In genomic region chr10:987906-988666, GRCh38 we compare ENCODE assay signal across 1 cellular context.
TF ChIP-seq lines count a peak whose summit lies in the region.

Gene GTPBP4 (plus strand): TSS chr10:988434. CDS start chr10:988480, 46 bp downstream.

TF ChIP-seq in WTC11, 78 proteins besides CTCF, POLR2A, EP300 and RAD21 (continued from another document):
- TF ChIP-seq JUN (CRISPR knock-in tag; IDR thresholded peaks at IDR 0.05) = peak; percentile 89
- peak; percentile 76; the same call in 1 of the 2 replicates for TF ChIP-seq SMAD3 (CRISPR knock-in tag; IDR thresholded peaks at IDR 0.05; ENCODE audit: borderline replicate concordance)
- TF ChIP-seq ZNF416 (CRISPR knock-in tag; IDR thresholded peaks at IDR 0.05) = no peak
- peak; percentile 86 for TF ChIP-seq ZNF232 (CRISPR knock-in tag; IDR thresholded peaks at IDR 0.05)
- TF ChIP-seq FOXK1 (CRISPR knock-in tag; IDR thresholded peaks at IDR 0.05) = peak; percentile 97
- TF ChIP-seq ZNF263 (CRISPR knock-in tag; IDR thresholded peaks at IDR 0.05; ENCODE audit: low read depth) = no peak
- peak; percentile 81 for TF ChIP-seq NFYB (CRISPR knock-in tag; conservative IDR thresholded peaks at IDR 0.05; ENCODE audit: low read depth)
- 0 out of 2 replicates have a peak, but pooled peaks have one; percentile 26 for TF ChIP-seq NR3C1 (CRISPR knock-in tag; conservative IDR thresholded peaks at IDR 0.05; ENCODE audit: low read depth)
- no peak for TF ChIP-seq ZSCAN18 (CRISPR knock-in tag; IDR thresholded peaks at IDR 0.05)
